ENCODE assay signal across 7 cellular contexts in genomic region chrX:120365320-120365719, GRCh38. TPM values are rescaled to one million over a fixed set of nuclear protein-coding genes. Genes with fewer than 3 reads are reported as not detected.
A peak's percentile ranks its signal among the peaks of the same experiment; 100 is the strongest.
DNase-seq lines count a peak whose midpoint lies in the region; ATAC-seq, FAIRE-seq and TF ChIP-seq lines count a peak whose summit lies in the region.

No MANE protein-coding gene starts in this region.

- H3K9me3 ChIP-seq in SK-N-SH, result no peaks in the 10 kb centered on the region
- H3K9me3 ChIP-seq in GM12878 (replicated peaks; ENCODE audit: control insufficient read depth, insufficient read depth, low read length), result no peaks in the 10 kb centered on the region
- no peaks in the 10 kb centered on the region for H3K9me3 ChIP-seq in left lung

- POLR2A ChIA-PET in SK-N-SH (lab: Yijun Ruan, JAX) (no interaction called here), GM12878 (lab: Charles Lee) (no interaction called here)

- H4K20me1 ChIP-seq in SK-N-SH (ENCODE audit: insufficient read depth) (no peaks in the 10 kb centered on the region), GM12878 (ENCODE audit: control insufficient read depth, insufficient read depth) (no peaks in the 10 kb centered on the region)

- TF ChIP-seq EP300 in SK-N-SH (IDR thresholded peaks at IDR 0.05; ENCODE audit: borderline replicate concordance in 1 of 2, low read depth in 1 of 2, low read length in 1 of 2), result no peak
- no peak for TF ChIP-seq EP300 in GM12878 (IDR thresholded peaks at IDR 0.05; ENCODE audit: borderline replicate concordance in 1 of 2, control insufficient read depth in 1 of 2, low read depth in 2 of 2, low read length in 2 of 2)

- RAD21 ChIA-PET in GM12878 (lab: Charles Lee; ENCODE audit: unreplicated experiment), result no interaction called here

- no peak for FAIRE-seq in GM12878 (lab: Jason Lieb, UNC)

- H3K9me2 ChIP-seq in SK-N-SH, result no peaks in the 10 kb centered on the region

- no peak for TF ChIP-seq POLR2A in GM12878 (IDR thresholded peaks at IDR 0.05; ENCODE audit: low read depth, low read length)

- H2AFZ ChIP-seq in SK-N-SH (ENCODE audit: low read depth) (no peak overlapping the region), GM12878 (ENCODE audit: control insufficient read depth, low read depth, low read length) (no peak overlapping the region)

- intact Hi-C loops in GM12878 (cut with micrococcal nuclease; ENCODE audit: unreplicated experiment) (loop anchor here (5.0 kb wide), 2 partner anchors 87 to 112 kb away; no protein-coding TSS in a partner anchor), left lung (cut with DNase I) (no loop called here)

- H3K36me3 ChIP-seq in SK-N-SH (replicated peaks in 1 of 2; ENCODE audit: control insufficient read depth in 1 of 2, insufficient read depth in 2 of 2, low read length in 1 of 2) (no peaks in the 10 kb centered on the region), GM12878 (ENCODE audit: control insufficient read depth in 2 of 2, insufficient read depth in 2 of 2, low read length in 1 of 2) (no peaks in the 10 kb centered on the region), left lung (no peaks in the 10 kb centered on the region)

- H3K27ac ChIP-seq in SK-N-SH (ENCODE audit: low read depth in 2 of 2, low read length in 1 of 2), result no peak overlapping the region
- H3K27ac ChIP-seq in GM12878 (ENCODE audit: control insufficient read depth, insufficient read depth), result no peak overlapping the region
- no peak overlapping the region for H3K27ac ChIP-seq in left lung

- CTCF ChIA-PET in SK-N-SH (lab: Yijun Ruan, JAX), result interaction anchor here (1.0 to 2.9 kb wide), 3 partner anchors 8 to 104 kb away, joined by 3 to 10 read pairs (median 3); partner anchors contain the start of gene LAMP2
- CTCF ChIA-PET in GM12878 (lab: Yijun Ruan, JAX), result interaction anchor here (0.7 to 3.1 kb wide), 17 partner anchors 8 to 383 kb away, joined by 3 to 13 read pairs (median 4); no protein-coding TSS in a partner anchor

- H3K9ac ChIP-seq in SK-N-SH (no peak overlapping the region), GM12878 (ENCODE audit: control insufficient read depth, insufficient read depth, low read length) (no peak overlapping the region)

- BruUV-seq in GM12878 (replicated peaks; lab: Mats Ljungman, UMichigan), result no TSS peak

- TF ChIP-seq CTCF in GM12872 (IDR thresholded peaks at IDR 0.05; ENCODE audit: insufficient read depth, low read depth, low read length) (peak; percentile 66), SK-N-SH (IDR thresholded peaks at IDR 0.05) (peak; percentile 63), GM12878 (IDR thresholded peaks at IDR 0.05 in 2 of 3, conservative IDR thresholded peaks at IDR 0.05 in 1 of 3; ENCODE audit: control insufficient read depth in 2 of 3, extremely low read depth in 1 of 3, insufficient read depth in 1 of 3, low read depth in 3 of 3, low read length in 3 of 3) (peak; percentile 42 to 63 (median 63); a peak in 5 of 6 replicates), left lung (IDR thresholded peaks at IDR 0.05) (peak in 1 of 2 donors; percentile 38)

- H3F3A ChIP-seq in SK-N-SH (replicated peaks; ENCODE audit: insufficient read depth), result no peaks in the 10 kb centered on the region

- TF ChIP-seq RAD21 in SK-N-SH (IDR thresholded peaks at IDR 0.05; ENCODE audit: low read length), result peak; percentile 46; the same call in 1 of the 2 replicates
- TF ChIP-seq RAD21 in GM12878 (IDR thresholded peaks at IDR 0.05; ENCODE audit: insufficient read depth, low read depth, low read length), result peak; percentile 50

- WGBS in SK-N-SH (ENCODE audit: low lambda C conversion rate), result 0% methylated on average over 1 of the region's 2 CpGs
- WGBS in GM12878 (ENCODE audit: insufficient coverage, insufficient replicate concordance, low lambda C conversion rate, missing lambda C conversion rate), result 4% methylated on average over 2 of the region's 2 CpGs

- DNase-seq in SK-N-SH, result peak; percentile 24
- DNase-seq in GM12878 (ENCODE audit: low read depth, low spot score), result no peak
- DNase-seq in left lung, result peak; percentile 32 to 58
- DNase-seq in stimulated activated CD8-positive, alpha-beta memory T cell treated with anti-CD3 and anti-CD28 coated beads, Interleukin-4, amount 100 ng/mL, for 4 hours (ENCODE audit: low read depth in 2 of 2, low spot score in 1 of 2), result peak; percentile 1 to 13

- H3K4me1 ChIP-seq in SK-N-SH (ENCODE audit: control insufficient read depth in 1 of 2, insufficient read depth in 2 of 2, low read depth in 1 of 2, low read length in 1 of 2) (no peaks in the 10 kb centered on the region), GM12878 (ENCODE audit: control insufficient read depth, insufficient read depth, low read length) (no peaks in the 10 kb centered on the region), left lung (no peaks in the 10 kb centered on the region)

- SMC1A ChIA-PET in GM12878 (lab: Charles Lee; ENCODE audit: uncharacterized antibody, unreplicated experiment), result interaction anchor here (0.6 to 2.0 kb wide), 5 partner anchors 11 to 110 kb away, joined by 3 to 5 read pairs (median 4); no protein-coding TSS in a partner anchor

- H3K27me3 ChIP-seq in SK-N-SH (ENCODE audit: insufficient read depth) (peaks cover 44% of the 10 kb centered on the region; the same call in 1 of the 2 replicates), GM12878 (replicated peaks in 1 of 2; ENCODE audit: control insufficient read depth in 2 of 2, insufficient read depth in 2 of 2, low read length in 1 of 2) (no peaks in the 10 kb centered on the region), left lung (no peaks in the 10 kb centered on the region)

- H3K79me2 ChIP-seq in SK-N-SH (ENCODE audit: insufficient read depth), result no peaks in the 10 kb centered on the region
- H3K79me2 ChIP-seq in GM12878 (ENCODE audit: control insufficient read depth, insufficient read depth, low read length), result no peaks in the 10 kb centered on the region

- ATAC-seq in HG02870 (IDR thresholded peaks at IDR 0.05; ENCODE audit: unreplicated experiment) (peak; percentile 92), GM12878 (peak; percentile 92), left lung (peak; percentile 70), HG03460 (IDR thresholded peaks at IDR 0.05; ENCODE audit: unreplicated experiment) (no peak)

- H3K4me3 ChIP-seq in SK-N-SH (ENCODE audit: low read depth in 2 of 2, low read length in 1 of 2) (no peak overlapping the region), GM12878 (no peak overlapping the region), left lung (no peak overlapping the region)

- no peak overlapping the region for H3K4me2 ChIP-seq in SK-N-SH
- no peak overlapping the region for H3K4me2 ChIP-seq in GM12878 (ENCODE audit: control insufficient read depth, insufficient read depth)

- in situ Hi-C loops in GM12878 (cut with MboI), result loop anchor here (5.0 kb wide), 1 partner anchor 107 kb away; no protein-coding TSS in a partner anchor

TF ChIP-seq in SK-N-SH, 30 proteins besides CTCF, POLR2A, EP300 and RAD21 (continues in another document):
- no peak for TF ChIP-seq SIN3A (IDR thresholded peaks at IDR 0.05; ENCODE audit: borderline replicate concordance, low read depth, low read length)
- no peak for TF ChIP-seq RCOR1 (IDR thresholded peaks at IDR 0.05; ENCODE audit: low read length)
- no peak for TF ChIP-seq FOXJ3 (CRISPR knock-in tag; IDR thresholded peaks at IDR 0.05)
- TF ChIP-seq ELF1 (IDR thresholded peaks at IDR 0.05), result no peak

TF ChIP-seq in GM12878, 131 proteins besides CTCF, POLR2A, EP300 and RAD21:
- TF ChIP-seq ZNF207 (IDR thresholded peaks at IDR 0.05; ENCODE audit: borderline replicate concordance), result no peak
- TF ChIP-seq SMC3 (IDR thresholded peaks at IDR 0.05; ENCODE audit: borderline replicate concordance, low read length), result peak; percentile 39; the same call in 1 of the 2 replicates

RNA-seq across cellular contexts. Expression of gene ATP1B4, which starts 3.4 kb away (rescaled TPM):
- polyA plus RNA-seq in SK-N-SH (2012; rRNA removed) (not detected in 2 replicates), GM12878 (2011; rRNA removed) (0.01 TPM in 1 of 2 replicates, not detected in the other), GM12878 (2014; fragmentation: Illumina TruSeq; extraction: Trizol) (not detected in 2 replicates), GM12878 (2014; fragmentation: Nextera tagmentation; extraction: Ambion mirVana) (not detected), GM12878 (2014; rRNA removed) (not detected in 2 replicates), GM12878 (2016; fragmentation: Nextera tagmentation; extraction: Ambion mirVana) (not detected)
- polyA plus RNA-seq in SK-N-SH (2012; cell fraction: cytosol; rRNA removed), result not detected in 2 replicates
- not detected in 2 replicates for polyA plus RNA-seq in SK-N-SH (2012; cell fraction: nucleus; rRNA removed)
- total RNA-seq in GM12878 (2013; cell fraction: nucleolus; rRNA removed), result not detected in 2 replicates
- total RNA-seq in GM12878 (2014; rRNA removed) (not detected in 2 replicates), GM12878 (2014; rRNA removed; fragmentation: Illumina TruSeq; extraction: Trizol) (not detected in 2 replicates), GM12878 (2021) (not detected in 2 replicates), left lung (not detected)
- polyA plus RNA-seq in GM12878 (2011; ENCODE audit: low read depth), result not detected
- polyA plus RNA-seq in GM12878 (2011; cell fraction: cytosol; rRNA removed), result not detected in 2 replicates
- not detected in 2 replicates for polyA plus RNA-seq in GM12878 (2011; cell fraction: nucleus; rRNA removed)
- polyA plus RNA-seq in GM12878 (2012), result not detected in 2 replicates
- polyA minus RNA-seq in GM12878 (2011; rRNA and poly(A)+ RNA removed), result not detected in 2 replicates
- not detected in 2 replicates for polyA minus RNA-seq in GM12878 (2011; cell fraction: cytosol; rRNA and poly(A)+ RNA removed)
- not detected in 2 replicates for polyA minus RNA-seq in GM12878 (2011; cell fraction: nucleus; rRNA and poly(A)+ RNA removed)

RNA-seq across cellular contexts. Expression of gene TMEM255A, which starts 54.1 kb away (rescaled TPM):
- polyA plus RNA-seq in SK-N-SH (2012; rRNA removed) (0.03 and 0.08 TPM in 2 replicates), GM12878 (2011; rRNA removed) (5.4 and 5.6 TPM in 2 replicates), GM12878 (2014; fragmentation: Illumina TruSeq; extraction: Trizol) (2.6 TPM in 2 replicates), GM12878 (2014; fragmentation: Nextera tagmentation; extraction: Ambion mirVana) (1 to 10 TPM in 1 of 2 experiments, under 1 TPM in 1; 0.98 to 1.0 TPM), GM12878 (2014; rRNA removed) (0.91 and 1.5 TPM in 2 replicates), GM12878 (2016; fragmentation: Nextera tagmentation; extraction: Ambion mirVana) (1 to 10 TPM; 1.2 to 1.4 TPM)
- 0.03 and 0.05 TPM in 2 replicates for polyA plus RNA-seq in SK-N-SH (2012; cell fraction: cytosol; rRNA removed)
- 0.02 TPM in 1 of 2 replicates, not detected in the other for polyA plus RNA-seq in SK-N-SH (2012; cell fraction: nucleus; rRNA removed)
- 1.7 and 1.9 TPM in 2 replicates for total RNA-seq in GM12878 (2013; cell fraction: nucleolus; rRNA removed)
- total RNA-seq in GM12878 (2014; rRNA removed) (0.90 and 1.3 TPM in 2 replicates), GM12878 (2014; rRNA removed; fragmentation: Illumina TruSeq; extraction: Trizol) (1.3 and 1.4 TPM in 2 replicates), GM12878 (2021) (1.5 and 1.6 TPM in 2 replicates), left lung (1 to 10 TPM; 1.0 to 1.8 TPM)
- polyA plus RNA-seq in GM12878 (2011; ENCODE audit: low read depth), result 0.51 TPM
- 4.0 and 4.6 TPM in 2 replicates for polyA plus RNA-seq in GM12878 (2011; cell fraction: cytosol; rRNA removed)
- 3.2 and 3.8 TPM in 2 replicates for polyA plus RNA-seq in GM12878 (2011; cell fraction: nucleus; rRNA removed)
- polyA plus RNA-seq in GM12878 (2012), result 0.93 and 0.95 TPM in 2 replicates
- polyA minus RNA-seq in GM12878 (2011; rRNA and poly(A)+ RNA removed), result 4.5 and 4.7 TPM in 2 replicates
- polyA minus RNA-seq in GM12878 (2011; cell fraction: cytosol; rRNA and poly(A)+ RNA removed), result 0.94 and 1.6 TPM in 2 replicates
- 1.1 and 1.7 TPM in 2 replicates for polyA minus RNA-seq in GM12878 (2011; cell fraction: nucleus; rRNA and poly(A)+ RNA removed)
